In the genomic region with DNA sequence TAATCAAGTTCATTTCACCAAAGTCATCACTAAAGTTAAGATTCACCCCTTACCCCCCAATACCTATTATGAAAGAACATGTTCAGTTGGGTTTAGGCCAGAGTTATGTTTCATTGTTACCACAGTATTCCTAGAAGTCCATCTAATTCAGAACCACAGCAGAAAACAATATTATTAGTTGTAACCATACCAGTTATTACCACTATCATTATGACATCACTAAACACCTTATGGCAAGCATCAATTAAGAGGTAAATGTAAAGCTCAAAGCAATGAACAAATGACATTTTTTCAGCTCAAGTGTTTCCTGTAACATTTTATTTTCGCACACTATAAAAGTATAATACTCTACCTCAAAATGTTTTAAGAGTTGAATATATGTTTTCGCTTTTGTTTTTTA, we compare ENCODE assay signal across 2 cellular contexts.
A peak's percentile ranks its signal among the peaks of the same experiment; 100 is the strongest.
TF ChIP-seq lines count a peak whose summit lies in the region.

No MANE protein-coding gene starts in this region.

TF ChIP-seq in HepG2, 621 proteins besides CTCF, POLR2A, EP300 and RAD21:
- no peak for TF ChIP-seq ZSCAN20 (CRISPR knock-in tag; IDR thresholded peaks at IDR 0.05; ENCODE audit: borderline replicate concordance)
- TF ChIP-seq ZBTB2 (CRISPR knock-in tag; IDR thresholded peaks at IDR 0.05; ENCODE audit: low read depth), result no peak
- no peak for TF ChIP-seq ELF1 (CRISPR knock-in tag; IDR thresholded peaks at IDR 0.05)
- TF ChIP-seq DMAP1 (CRISPR knock-in tag; IDR thresholded peaks at IDR 0.05), result no peak
- TF ChIP-seq PAF1 (CRISPR knock-in tag; IDR thresholded peaks at IDR 0.05), result no peak
- TF ChIP-seq CREB1 (IDR thresholded peaks at IDR 0.05), result peak; percentile 55; the same call in 1 of the 2 replicates
- no peak for TF ChIP-seq CREB1 (CRISPR knock-in tag; IDR thresholded peaks at IDR 0.05)
- peak; percentile 57; the same call in 1 of the 2 replicates for TF ChIP-seq ATF7 (IDR thresholded peaks at IDR 0.05)
- TF ChIP-seq ATF7 (CRISPR knock-in tag; IDR thresholded peaks at IDR 0.05), result no peak

TF ChIP-seq in GM23338, 12 proteins besides CTCF, POLR2A, EP300 and RAD21:
- TF ChIP-seq JUNB (IDR thresholded peaks at IDR 0.05; ENCODE audit: unreplicated experiment) (no peak), ZNF331 (CRISPR knock-in tag; IDR thresholded peaks at IDR 0.05; ENCODE audit: low read depth) (no peak), NANOG (IDR thresholded peaks at IDR 0.05; ENCODE audit: borderline replicate concordance) (no peak), STAT1 (IDR thresholded peaks at IDR 0.05; ENCODE audit: unreplicated experiment) (no peak), POLR2AphosphoS5 (IDR thresholded peaks at IDR 0.05; ENCODE audit: low read depth) (no peak), ZNF114 (CRISPR knock-in tag; IDR thresholded peaks at IDR 0.05) (no peak)
- TF ChIP-seq, protein P1, sequence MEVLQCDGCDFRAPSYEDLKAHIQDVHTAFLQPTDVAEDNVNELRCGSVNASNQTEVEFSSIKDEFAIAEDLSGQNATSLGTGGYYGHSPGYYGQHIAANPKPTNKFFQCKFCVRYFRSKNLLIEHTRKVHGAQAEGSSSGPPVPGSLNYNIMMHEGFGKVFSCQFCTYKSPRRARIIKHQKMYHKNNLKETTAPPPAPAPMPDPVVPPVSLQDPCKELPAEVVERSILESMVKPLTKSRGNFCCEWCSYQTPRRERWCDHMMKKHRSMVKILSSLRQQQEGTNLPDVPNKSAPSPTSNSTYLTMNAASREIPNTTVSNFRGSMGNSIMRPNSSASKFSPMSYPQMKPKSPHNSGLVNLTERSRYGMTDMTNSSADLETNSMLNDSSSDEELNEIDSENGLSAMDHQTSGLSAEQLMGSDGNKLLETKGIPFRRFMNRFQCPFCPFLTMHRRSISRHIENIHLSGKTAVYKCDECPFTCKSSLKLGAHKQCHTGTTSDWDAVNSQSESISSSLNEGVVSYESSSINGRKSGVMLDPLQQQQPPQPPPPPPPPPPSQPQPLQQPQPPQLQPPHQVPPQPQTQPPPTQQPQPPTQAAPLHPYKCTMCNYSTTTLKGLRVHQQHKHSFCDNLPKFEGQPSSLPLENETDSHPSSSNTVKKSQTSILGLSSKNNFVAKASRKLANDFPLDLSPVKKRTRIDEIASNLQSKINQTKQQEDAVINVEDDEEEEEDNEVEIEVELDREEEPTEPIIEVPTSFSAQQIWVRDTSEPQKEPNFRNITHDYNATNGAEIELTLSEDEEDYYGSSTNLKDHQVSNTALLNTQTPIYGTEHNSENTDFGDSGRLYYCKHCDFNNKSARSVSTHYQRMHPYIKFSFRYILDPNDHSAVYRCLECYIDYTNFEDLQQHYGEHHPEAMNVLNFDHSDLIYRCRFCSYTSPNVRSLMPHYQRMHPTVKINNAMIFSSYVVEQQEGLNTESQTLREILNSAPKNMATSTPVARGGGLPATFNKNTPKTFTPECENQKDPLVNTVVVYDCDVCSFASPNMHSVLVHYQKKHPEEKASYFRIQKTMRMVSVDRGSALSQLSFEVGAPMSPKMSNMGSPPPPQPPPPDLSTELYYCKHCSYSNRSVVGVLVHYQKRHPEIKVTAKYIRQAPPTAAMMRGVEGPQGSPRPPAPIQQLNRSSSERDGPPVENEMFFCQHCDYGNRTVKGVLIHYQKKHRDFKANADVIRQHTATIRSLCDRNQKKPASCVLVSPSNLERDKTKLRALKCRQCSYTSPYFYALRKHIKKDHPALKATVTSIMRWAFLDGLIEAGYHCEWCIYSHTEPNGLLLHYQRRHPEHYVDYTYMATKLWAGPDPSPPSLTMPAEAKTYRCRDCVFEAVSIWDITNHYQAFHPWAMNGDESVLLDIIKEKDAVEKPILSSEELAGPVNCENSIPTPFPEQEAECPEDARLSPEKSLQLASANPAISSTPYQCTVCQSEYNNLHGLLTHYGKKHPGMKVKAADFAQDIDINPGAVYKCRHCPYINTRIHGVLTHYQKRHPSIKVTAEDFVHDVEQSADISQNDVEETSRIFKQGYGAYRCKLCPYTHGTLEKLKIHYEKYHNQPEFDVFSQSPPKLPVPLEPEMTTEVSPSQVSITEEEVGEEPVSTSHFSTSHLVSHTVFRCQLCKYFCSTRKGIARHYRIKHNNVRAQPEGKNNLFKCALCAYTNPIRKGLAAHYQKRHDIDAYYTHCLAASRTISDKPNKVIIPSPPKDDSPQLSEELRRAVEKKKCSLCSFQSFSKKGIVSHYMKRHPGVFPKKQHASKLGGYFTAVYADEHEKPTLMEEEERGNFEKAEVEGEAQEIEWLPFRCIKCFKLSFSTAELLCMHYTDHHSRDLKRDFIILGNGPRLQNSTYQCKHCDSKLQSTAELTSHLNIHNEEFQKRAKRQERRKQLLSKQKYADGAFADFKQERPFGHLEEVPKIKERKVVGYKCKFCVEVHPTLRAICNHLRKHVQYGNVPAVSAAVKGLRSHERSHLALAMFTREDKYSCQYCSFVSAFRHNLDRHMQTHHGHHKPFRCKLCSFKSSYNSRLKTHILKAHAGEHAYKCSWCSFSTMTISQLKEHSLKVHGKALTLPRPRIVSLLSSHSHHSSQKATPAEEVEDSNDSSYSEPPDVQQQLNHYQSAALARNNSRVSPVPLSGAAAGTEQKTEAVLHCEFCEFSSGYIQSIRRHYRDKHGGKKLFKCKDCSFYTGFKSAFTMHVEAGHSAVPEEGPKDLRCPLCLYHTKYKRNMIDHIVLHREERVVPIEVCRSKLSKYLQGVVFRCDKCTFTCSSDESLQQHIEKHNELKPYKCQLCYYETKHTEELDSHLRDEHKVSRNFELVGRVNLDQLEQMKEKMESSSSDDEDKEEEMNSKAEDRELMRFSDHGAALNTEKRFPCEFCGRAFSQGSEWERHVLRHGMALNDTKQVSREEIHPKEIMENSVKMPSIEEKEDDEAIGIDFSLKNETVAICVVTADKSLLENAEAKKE (CRISPR knock-in tag; IDR thresholded peaks at IDR 0.05), result no peak
